ENCODE assay signal across 8 cellular contexts in the genomic region with DNA sequence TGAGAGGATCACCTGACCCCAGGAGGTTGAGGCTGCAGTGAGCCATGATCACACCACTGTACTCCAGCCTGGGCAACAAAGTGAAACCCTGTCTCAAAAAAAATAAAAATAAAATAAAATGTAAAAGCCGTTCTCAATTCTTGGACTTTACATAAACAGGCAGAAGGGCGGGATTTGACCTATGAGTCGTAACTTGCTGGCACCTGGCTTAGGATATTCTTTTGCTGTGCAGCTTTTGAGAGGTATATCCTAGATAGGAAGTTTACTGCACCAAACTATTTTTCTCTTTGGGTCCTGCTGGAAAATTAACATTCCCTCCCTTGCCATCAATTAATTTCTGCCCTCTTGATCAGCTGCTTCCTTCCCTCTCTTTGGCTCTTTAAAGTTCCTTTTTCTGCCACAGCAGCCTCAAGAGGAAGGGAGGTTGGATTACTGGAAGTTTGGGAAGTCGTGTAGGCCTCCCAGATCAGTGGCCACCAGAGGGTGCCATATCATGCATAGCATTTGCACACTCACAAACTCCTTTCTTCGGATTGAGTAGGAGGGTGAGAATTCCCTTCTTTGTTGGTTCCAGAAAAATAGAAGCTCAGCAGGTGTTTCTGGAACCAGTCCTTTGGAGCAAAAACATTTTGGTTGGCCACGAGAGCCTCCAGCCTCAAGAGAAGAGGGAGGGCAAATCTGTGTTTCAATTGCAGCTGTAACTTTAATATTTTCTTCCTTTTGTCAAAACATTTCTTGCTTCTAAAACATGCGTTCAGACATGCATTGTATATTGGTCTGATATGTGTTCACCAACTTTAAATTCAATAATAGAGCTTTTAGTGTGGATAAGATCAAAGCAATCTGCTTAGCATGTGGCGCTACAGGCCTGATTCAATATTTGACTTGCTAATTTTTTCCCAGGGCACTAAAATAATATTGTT.
DNase-seq lines count a peak whose midpoint lies in the region; ATAC-seq and TF ChIP-seq lines count a peak whose summit lies in the region.

No MANE protein-coding gene starts in this region.

- intact Hi-C loops in natural killer cell (cut with micrococcal nuclease), result loop anchor here (1.0 kb wide), 1 partner anchor 75 kb away; no protein-coding TSS in a partner anchor

- TF ChIP-seq CTCF in GM12872 (IDR thresholded peaks at IDR 0.05; ENCODE audit: insufficient read depth, low read depth, low read length) (peak; percentile 74), WTC11 (IDR thresholded peaks at IDR 0.05) (peak; percentile 56; the same call in 1 of the 2 replicates), natural killer cell (IDR thresholded peaks at IDR 0.05) (peak; percentile 64)

- H3K27ac Mint-ChIP-seq in WTC11 (peak overlapping the region; percentile 54; the same call in 1 of the 2 replicates), natural killer cell (no peak overlapping the region)

- H3K9me3 Mint-ChIP-seq in WTC11 (peaks cover 6% of the 10 kb centered on the region), natural killer cell (no peaks in the 10 kb centered on the region)

- H3K36me3 Mint-ChIP-seq in WTC11 (0 out of 2 replicates have a peak, but pooled peaks cover 3% of the 10 kb centered on the region), natural killer cell (no peaks in the 10 kb centered on the region)

- CTCF ChIA-PET in WTC11 (lab: Charles Lee), result interaction anchor here (0.6 to 7.5 kb wide), 40 partner anchors 8 to 467 kb away, joined by 3 to 107 read pairs (median 5); no protein-coding TSS in a partner anchor

- POLR2A ChIA-PET in WTC11 (lab: Charles Lee), result no interaction called here

- H3K27me3 Mint-ChIP-seq in WTC11 (ENCODE audit: low read depth) (no peaks in the 10 kb centered on the region), natural killer cell (ENCODE audit: low read depth in 2 of 2) (no peaks in the 10 kb centered on the region)

- ATAC-seq in WTC11, result peak; percentile 74
- ATAC-seq in natural killer cell, result no peak
- no peak for ATAC-seq in HG03565 (IDR thresholded peaks at IDR 0.05; ENCODE audit: unreplicated experiment)
- no peak for ATAC-seq in GM21381 (IDR thresholded peaks at IDR 0.05; ENCODE audit: unreplicated experiment)

- DNase-seq in Ammon's horn (ENCODE audit: low spot score), result peak; percentile 89
- peak; percentile 68 for DNase-seq in NCI-H2171 (lab: John Stamatoyannopoulos, UW)
- peak; percentile 80 for DNase-seq in WTC11 (ENCODE audit: low spot score)
- peak; percentile 73 for DNase-seq in fibroblast of gingiva (ENCODE audit: low read depth)
- no peak for DNase-seq in natural killer cell

- H3K4me3 Mint-ChIP-seq in WTC11, result no peak overlapping the region
- peak overlapping the region; percentile 28 for H3K4me3 Mint-ChIP-seq in natural killer cell

- H3K4me1 Mint-ChIP-seq in WTC11 (peaks cover 14% of the 10 kb centered on the region), natural killer cell (peaks cover 45 to 58% of the 10 kb centered on the region in 2 donors)

TF ChIP-seq in WTC11, 78 proteins besides CTCF, POLR2A, EP300 and RAD21:
- 0 out of 2 replicates have a peak, but pooled peaks have one; percentile 16 for TF ChIP-seq SP1 (CRISPR knock-in tag; conservative IDR thresholded peaks at IDR 0.05)
- TF ChIP-seq ZNF512 (CRISPR knock-in tag; IDR thresholded peaks at IDR 0.05; ENCODE audit: borderline replicate concordance), result no peak
- TF ChIP-seq, protein P1, sequence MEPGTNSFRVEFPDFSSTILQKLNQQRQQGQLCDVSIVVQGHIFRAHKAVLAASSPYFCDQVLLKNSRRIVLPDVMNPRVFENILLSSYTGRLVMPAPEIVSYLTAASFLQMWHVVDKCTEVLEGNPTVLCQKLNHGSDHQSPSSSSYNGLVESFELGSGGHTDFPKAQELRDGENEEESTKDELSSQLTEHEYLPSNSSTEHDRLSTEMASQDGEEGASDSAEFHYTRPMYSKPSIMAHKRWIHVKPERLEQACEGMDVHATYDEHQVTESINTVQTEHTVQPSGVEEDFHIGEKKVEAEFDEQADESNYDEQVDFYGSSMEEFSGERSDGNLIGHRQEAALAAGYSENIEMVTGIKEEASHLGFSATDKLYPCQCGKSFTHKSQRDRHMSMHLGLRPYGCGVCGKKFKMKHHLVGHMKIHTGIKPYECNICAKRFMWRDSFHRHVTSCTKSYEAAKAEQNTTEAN (CRISPR knock-in tag; IDR thresholded peaks at IDR 0.05), result 0 out of 2 replicates have a peak, but pooled peaks have one; percentile 36
- TF ChIP-seq RORB (CRISPR knock-in tag; IDR thresholded peaks at IDR 0.05), result no peak
